2 cellular contexts compared by ENCODE assay signal in the genomic region with DNA sequence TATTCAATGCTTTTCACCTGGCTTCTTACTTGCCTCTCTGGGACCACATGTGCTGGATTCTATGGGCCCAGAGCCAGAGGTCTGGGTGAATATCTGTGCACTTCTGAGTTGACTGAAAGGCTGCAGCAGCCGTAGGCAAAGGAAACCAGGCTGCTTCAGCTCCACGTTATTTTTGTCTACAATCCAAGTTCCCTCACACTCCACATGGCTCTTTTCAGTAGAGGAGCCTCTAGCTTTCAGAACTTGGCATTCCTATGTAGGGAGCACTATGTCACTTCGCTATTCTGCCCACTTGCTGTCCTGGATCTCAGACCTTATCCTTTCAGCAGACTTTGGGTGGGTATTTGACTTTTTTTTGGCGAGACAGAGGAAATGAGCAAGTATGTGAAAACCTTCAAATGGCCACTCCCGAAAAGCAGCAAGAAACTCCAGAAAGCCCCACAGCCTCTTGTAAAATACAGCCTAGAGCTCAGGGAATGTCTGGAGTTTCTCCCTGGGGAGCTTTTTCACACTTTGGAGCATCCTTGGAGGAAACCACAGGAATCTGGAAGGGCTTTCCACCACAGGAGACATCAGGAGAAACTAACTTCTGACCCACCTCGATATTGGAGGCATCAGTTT.
TF ChIP-seq lines count a peak whose summit lies in the region.

No MANE protein-coding gene starts in this region.

TF ChIP-seq in IMR-90, 13 proteins besides CTCF, POLR2A, EP300 and RAD21:
- TF ChIP-seq ELK1 (IDR thresholded peaks at IDR 0.05; ENCODE audit: borderline replicate concordance, low read depth, low read length) (no peak), NFE2L2 (IDR thresholded peaks at IDR 0.05; ENCODE audit: low read depth, low read length) (no peak)
- TF ChIP-seq, protein P1, sequence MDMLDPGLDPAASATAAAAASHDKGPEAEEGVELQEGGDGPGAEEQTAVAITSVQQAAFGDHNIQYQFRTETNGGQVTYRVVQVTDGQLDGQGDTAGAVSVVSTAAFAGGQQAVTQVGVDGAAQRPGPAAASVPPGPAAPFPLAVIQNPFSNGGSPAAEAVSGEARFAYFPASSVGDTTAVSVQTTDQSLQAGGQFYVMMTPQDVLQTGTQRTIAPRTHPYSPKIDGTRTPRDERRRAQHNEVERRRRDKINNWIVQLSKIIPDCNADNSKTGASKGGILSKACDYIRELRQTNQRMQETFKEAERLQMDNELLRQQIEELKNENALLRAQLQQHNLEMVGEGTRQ (IDR thresholded peaks at IDR 0.05; ENCODE audit: low read depth, low read length), result no peak
TF ChIP-seq in IMR-90: peak in this region for 0.

TF ChIP-seq in endothelial cell of umbilical vein, 7 proteins besides CTCF, POLR2A, EP300 and RAD21:
- TF ChIP-seq EZH2 (IDR thresholded peaks at IDR 0.05; ENCODE audit: borderline replicate concordance, low read depth, low read length, severe bottlenecking), result no peak
- no peak for TF ChIP-seq FOS (IDR thresholded peaks at IDR 0.05; ENCODE audit: borderline replicate concordance, insufficient read depth, low read length)
- no peak for TF ChIP-seq JUN (IDR thresholded peaks at IDR 0.05; ENCODE audit: borderline replicate concordance, insufficient read depth, insufficient read length, low read depth)
- TF ChIP-seq GATA2 (IDR thresholded peaks at IDR 0.05; ENCODE audit: insufficient read depth, insufficient read length, low read depth, low read length), result no peak
- no peak for TF ChIP-seq POLR2AphosphoS5 (IDR thresholded peaks at IDR 0.05; ENCODE audit: insufficient read depth, low read depth, low read length)
- TF ChIP-seq MYC (IDR thresholded peaks at IDR 0.05; ENCODE audit: low read depth, low read length), result no peak
- TF ChIP-seq, protein P2, sequence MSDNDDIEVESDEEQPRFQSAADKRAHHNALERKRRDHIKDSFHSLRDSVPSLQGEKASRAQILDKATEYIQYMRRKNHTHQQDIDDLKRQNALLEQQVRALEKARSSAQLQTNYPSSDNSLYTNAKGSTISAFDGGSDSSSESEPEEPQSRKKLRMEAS (IDR thresholded peaks at IDR 0.05; ENCODE audit: insufficient read depth, insufficient read length), result no peak
TF ChIP-seq in endothelial cell of umbilical vein: peak in this region for 0.
